ENCODE assay signal across 9 cellular contexts in the genomic region with DNA sequence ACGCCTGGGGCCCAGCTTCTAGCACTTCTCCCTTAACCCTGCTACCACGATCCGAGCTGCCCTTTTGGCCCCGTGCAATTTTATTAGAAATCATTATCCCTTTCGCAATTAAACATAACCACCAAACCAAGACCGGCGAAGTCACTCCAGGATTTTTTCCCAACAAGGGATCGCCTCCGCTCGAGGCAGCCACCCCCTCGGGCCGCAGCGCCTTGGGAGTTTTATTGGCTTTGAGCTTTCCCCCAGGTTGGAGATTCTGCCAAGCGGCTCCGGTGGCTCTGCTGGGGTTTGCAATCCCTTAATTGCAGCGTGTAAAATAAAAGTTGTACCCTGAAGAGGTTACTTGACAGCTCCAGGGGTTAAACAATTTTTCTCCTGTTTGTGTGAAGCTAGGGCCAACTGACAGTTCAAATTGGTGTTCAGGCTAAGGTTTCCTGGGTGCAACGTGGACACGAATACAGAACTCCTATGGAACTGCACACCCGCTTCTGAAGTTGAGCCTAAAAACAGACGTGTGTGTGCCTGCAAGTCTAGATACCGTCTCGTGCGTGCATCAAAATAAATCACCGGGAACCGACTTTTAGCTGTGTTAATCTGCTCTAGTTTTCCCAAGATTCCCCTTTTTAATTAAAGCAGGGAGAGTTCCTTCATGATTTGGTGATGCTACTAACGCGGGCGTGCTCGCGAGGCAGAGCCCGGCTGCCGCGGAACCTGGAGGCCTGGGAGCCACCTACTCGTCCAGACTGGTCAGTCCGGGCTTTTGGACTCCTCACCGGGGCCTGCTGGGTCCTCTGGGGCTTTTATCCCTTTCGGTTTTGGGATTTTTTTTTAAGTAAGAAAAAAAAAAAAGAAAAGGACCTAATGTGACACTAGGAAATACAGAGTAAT. TPM values are rescaled to one million over a fixed set of nuclear protein-coding genes. Genes with fewer than 3 reads are reported as not detected.
A peak's percentile ranks its signal among the peaks of the same experiment; 100 is the strongest.
DNase-seq lines count a peak whose midpoint lies in the region; ATAC-seq and TF ChIP-seq lines count a peak whose summit lies in the region.
"Had no signal": no experiment of that assay in that cellular context is flagged by ENCODE, and none has a peak within 500 bp of the region (broad histone marks: within the 10 kb centered on the region; RNA-seq: fewer than 3 reads in every experiment).

No MANE protein-coding gene starts in this region.

- peak; percentile 26 for DNase-seq in PC-3
- DNase-seq in esophagus muscularis mucosa (ENCODE audit: extremely low spot score), result no peak
- no peak for DNase-seq in osteocyte (ENCODE audit: extremely low spot score, unreplicated experiment)
- DNase-seq in erythroblast (lab: John Stamatoyannopoulos, UW), result no peak
- DNase-seq: heart left ventricle, ovary had no signal

- H3K9ac ChIP-seq in ES-I3 (ENCODE audit: low read depth, low read length) (peak overlapping the region; percentile 32; the same call in 1 of the 2 replicates), PC-3 (ENCODE audit: low read length) (peak overlapping the region; percentile 99)

- H3K27me3 Mint-ChIP-seq in osteocyte (ENCODE audit: unreplicated experiment), result peaks cover 6% of the 10 kb centered on the region

- peaks cover 6% of the 10 kb centered on the region for H3K36me3 Mint-ChIP-seq in osteocyte (ENCODE audit: unreplicated experiment)

- H3K36me3 ChIP-seq in ES-I3 (ENCODE audit: insufficient read depth, low read length) (no peaks in the 10 kb centered on the region), PC-3 (ENCODE audit: low read depth, low read length) (peaks cover 4% of the 10 kb centered on the region; the same call in 1 of the 2 replicates), esophagus muscularis mucosa (no peaks in the 10 kb centered on the region), gastroesophageal sphincter (no peaks in the 10 kb centered on the region)
- H3K36me3 ChIP-seq: heart left ventricle, ovary had no signal

- H3K27ac Mint-ChIP-seq in osteocyte (ENCODE audit: unreplicated experiment), result peak overlapping the region; percentile 99

- peaks cover 17% of the 10 kb centered on the region for H3K4me1 Mint-ChIP-seq in osteocyte (ENCODE audit: unreplicated experiment)

- H2AFZ ChIP-seq in PC-3 (ENCODE audit: low read length), result peak overlapping the region; percentile 63

- intact Hi-C loops in PC-3 (cut with micrococcal nuclease), result loop anchor here (1.0 kb wide), 1 partner anchor 160 kb away; no protein-coding TSS in a partner anchor
- intact Hi-C loops in esophagus muscularis mucosa (cut with DNase I), result no loop called here

- no peaks in the 10 kb centered on the region for H3F3A ChIP-seq in PC-3 (ENCODE audit: low read length, unreplicated experiment)

- no peaks in the 10 kb centered on the region for H4K20me1 ChIP-seq in PC-3 (ENCODE audit: low read length)

- H3K9me3 Mint-ChIP-seq in osteocyte (ENCODE audit: unreplicated experiment), result no peaks in the 10 kb centered on the region

- TF ChIP-seq EP300 in esophagus muscularis mucosa (IDR thresholded peaks at IDR 0.05) (no peak), gastroesophageal sphincter (IDR thresholded peaks at IDR 0.05) (no peak)

- H3K4me3 ChIP-seq in PC-3 (ENCODE audit: low read length) (peak overlapping the region; percentile 91), esophagus muscularis mucosa (peak overlapping the region; percentile 62 to 78 (median 65)), gastroesophageal sphincter (peak overlapping the region in 1 of 2 donors; percentile 70)
- H3K4me3 ChIP-seq: ovary had no signal

- H3K27me3 ChIP-seq in PC-3 (ENCODE audit: low read length) (no peaks in the 10 kb centered on the region), esophagus muscularis mucosa (peaks cover 9 to 100% (median 82%) of the 10 kb centered on the region in 4 donors), gastroesophageal sphincter (peaks cover 100% of the 10 kb centered on the region)

- TF ChIP-seq POLR2A in esophagus muscularis mucosa (IDR thresholded peaks at IDR 0.05; ENCODE audit: low read depth), result no peak
- no peak for TF ChIP-seq POLR2A in erythroblast (IDR thresholded peaks at IDR 0.05; ENCODE audit: low read length)
- no peak for TF ChIP-seq POLR2A in gastroesophageal sphincter (IDR thresholded peaks at IDR 0.05)

- H3K4me1 ChIP-seq in ES-I3 (ENCODE audit: insufficient read depth, low read length), result peaks cover 20% of the 10 kb centered on the region
- H3K4me1 ChIP-seq in PC-3 (ENCODE audit: insufficient read depth, low read length), result peaks cover 39% of the 10 kb centered on the region
- H3K4me1 ChIP-seq in esophagus muscularis mucosa, result peaks cover 42 to 76% (median 59%) of the 10 kb centered on the region in 4 donors
- peaks cover 0 to 65% (median 25%) of the 10 kb centered on the region in 3 donors for H3K4me1 ChIP-seq in gastroesophageal sphincter

- TF ChIP-seq CTCF in PC-3 (conservative IDR thresholded peaks at IDR 0.05; ENCODE audit: low read depth, low read length), result no peak
- no peak for TF ChIP-seq CTCF in esophagus muscularis mucosa (IDR thresholded peaks at IDR 0.05)
- no peak for TF ChIP-seq CTCF in osteocyte (IDR thresholded peaks at IDR 0.05)
- no peak for TF ChIP-seq CTCF in gastroesophageal sphincter (IDR thresholded peaks at IDR 0.05)

- WGBS in esophagus muscularis mucosa, result 26% methylated on average over 34 of the region's 37 CpGs
- 19 to 23% methylated on average over 8 to 29 of the region's 37 CpGs for WGBS in gastroesophageal sphincter (ENCODE audit: low coverage in 1 of 2), 2 donors

- H3K9me2 ChIP-seq in PC-3 (replicated peaks; ENCODE audit: low read length), result no peaks in the 10 kb centered on the region

- no peaks in the 10 kb centered on the region for H3K9me3 ChIP-seq in ES-I3 (ENCODE audit: control insufficient read depth, insufficient read depth, low read length)
- H3K9me3 ChIP-seq in PC-3 (ENCODE audit: low read length), result no peaks in the 10 kb centered on the region
- H3K9me3 ChIP-seq in esophagus muscularis mucosa, result no peaks in the 10 kb centered on the region
- peaks cover 0 to 4% (median 0%) of the 10 kb centered on the region in 3 donors for H3K9me3 ChIP-seq in gastroesophageal sphincter
- H3K9me3 ChIP-seq: heart left ventricle had no signal

- CTCF ChIA-PET in PC-3 (lab: Charles Lee), result interaction anchor here (0.7 to 2.1 kb wide), 7 partner anchors 11 to 344 kb away, joined by 3 to 26 read pairs (median 10); no protein-coding TSS in a partner anchor

- H3K4me2 ChIP-seq in PC-3 (ENCODE audit: low read length), result peak overlapping the region; percentile 99

- peak overlapping the region; percentile 99 for H3K4me3 Mint-ChIP-seq in osteocyte (ENCODE audit: unreplicated experiment)

- TSS peak; percentile 25 for BruUV-seq in PC-3 (replicated peaks; lab: Mats Ljungman, UMichigan)

- H3K27ac ChIP-seq in PC-3 (ENCODE audit: low read length), result peak overlapping the region; percentile 98
- no peak overlapping the region for H3K27ac ChIP-seq in esophagus muscularis mucosa (replicated peaks in 1 of 4)
- H3K27ac ChIP-seq in gastroesophageal sphincter, result no peak overlapping the region
- H3K27ac ChIP-seq: heart left ventricle, ovary had no signal

- peaks cover 75% of the 10 kb centered on the region for H3K79me2 ChIP-seq in PC-3 (ENCODE audit: low read length)

- POLR2A ChIA-PET in PC-3 (lab: Charles Lee; ENCODE audit: unreplicated experiment), result interaction anchor here (0.9 kb wide), 1 partner anchor 11 kb away, joined by 9 read pairs; no protein-coding TSS in a partner anchor

- ATAC-seq in PC-3 (no peak), gastroesophageal sphincter (no peak), HG03457 (IDR thresholded peaks at IDR 0.05; ENCODE audit: unreplicated experiment) (no peak)
- ATAC-seq: heart left ventricle had no signal

RNA-seq across cellular contexts. Expression of gene TFAP2A, which starts 1.0 kb away (rescaled TPM):
- total RNA-seq in PC-3 (2014; rRNA removed), result 29.4 and 35.5 TPM in 2 replicates
- total RNA-seq in esophagus muscularis mucosa, result 1 to 10 TPM in 3 of 4 donors, under 1 TPM in 1; 0.69 to 3.0 (median 1.3) TPM
- total RNA-seq in osteocyte, result 53.2 and 59.6 TPM in 2 replicates
- 1 to 10 TPM in 1 of 4 donors, under 1 TPM in 2, not detected in 1; 0.31 to 4.6 (median 0.42) TPM for total RNA-seq in gastroesophageal sphincter
